ENCODE assay signal across 26 cellular contexts in the genomic region with DNA sequence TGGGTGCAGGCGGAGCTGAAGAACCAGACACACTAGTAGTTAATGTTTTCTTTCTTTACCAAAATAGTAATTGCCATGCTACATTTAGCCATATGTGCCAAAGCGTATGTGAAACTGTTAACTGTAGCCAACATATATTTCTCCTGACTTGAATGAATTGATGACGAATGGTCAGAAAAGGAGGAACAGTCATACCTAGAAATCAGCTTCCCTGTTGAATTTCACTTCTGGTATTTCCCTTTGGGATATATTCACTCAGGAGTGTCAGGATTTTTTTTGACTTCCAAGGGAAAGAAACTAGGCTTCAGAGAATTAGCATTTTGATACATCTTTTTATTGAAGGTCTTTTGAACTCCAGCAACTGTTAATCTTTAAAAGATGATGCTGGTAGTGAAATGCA.
"Had no signal": no experiment of that assay in that cellular context is flagged by ENCODE, and none has a peak within 500 bp of the region (broad histone marks: within the 10 kb centered on the region; RNA-seq: fewer than 3 reads in every experiment).

No MANE protein-coding gene starts in this region.

- H3K9me3 Mint-ChIP-seq: endodermal cell; naive B cell; stimulated activated naive CD8-positive, alpha-beta T cell treated with anti-CD3 and anti-CD28 coated beads, Interleukin-15, amount 100 ng/mL, for 72 hours; WTC11 had no signal

- ATAC-seq: left colon; pancreas; stimulated activated memory B cell treated with anti-CD40 and anti-IgM and Interleukin-4, amounts not matched to agents 10 μg/mL and 1 μg/mL and 100 μg/mL, for 72 hours; stimulated activated naive CD8-positive, alpha-beta T cell treated with anti-CD3 and anti-CD28 coated beads, Interleukin-15, amount 100 ng/mL, for 72 hours; WTC11 had no signal

- H3K27ac ChIP-seq: brain microvascular endothelial cell, epithelial cell of prostate, pancreas, psoas muscle had no signal

- H3K36me3 Mint-ChIP-seq: WTC11 had no signal

- H3K4me3 ChIP-seq: esophagus squamous epithelium, pancreas, psoas muscle, smooth muscle cell, transverse colon had no signal

- DNase-seq: activated CD8-positive, alpha-beta memory T cell treated with anti-CD3 and anti-CD28 coated beads for 24 hours; activated effector memory CD4-positive, alpha-beta T cell treated with anti-CD3 and anti-CD28 coated beads, Interleukin-2, amount 50 U/mL, for 16 hours; activated naive CD4-positive, alpha-beta T cell treated with anti-CD3 and anti-CD28 coated beads for 36 hours; activated naive CD8-positive, alpha-beta T cell treated with anti-CD3 and anti-CD28 coated beads for 36 hours; brain microvascular endothelial cell; caudate nucleus; endodermal cell; esophagus squamous epithelium; foreskin melanocyte; islet precursor cell; left colon; naive B cell; pancreas; psoas muscle; stimulated activated CD4-positive, alpha-beta T cell treated with anti-CD3 and anti-CD28 coated beads, Interleukin-1b, Interleukin-23, amount 100 ng/mL, for 48 hours; stimulated activated CD4-positive, alpha-beta T cell treated with anti-CD3 and anti-CD28 coated beads, Interleukin-4, amount 100 ng/mL, for 4 hours; stimulated activated CD8-positive, alpha-beta memory T cell treated with anti-CD3 and anti-CD28 coated beads, Interleukin-4, amount 100 ng/mL, for 48 hours; stimulated activated naive CD8-positive, alpha-beta T cell treated with anti-CD3 and anti-CD28 coated beads, Interleukin-15, amount 100 ng/mL, for 72 hours; substantia nigra; T-helper 2 cell; transverse colon had no signal

- H3K27ac Mint-ChIP-seq: activated naive CD4-positive, alpha-beta T cell treated with anti-CD3 and anti-CD28 coated beads for 36 hours; activated naive CD8-positive, alpha-beta T cell treated with anti-CD3 and anti-CD28 coated beads for 36 hours; endodermal cell; mesothelial cell of epicardium; stimulated activated memory B cell treated with anti-CD40 and anti-IgM and Interleukin-4, amounts not matched to agents 10 μg/mL and 1 μg/mL and 100 μg/mL, for 72 hours; stimulated activated naive CD8-positive, alpha-beta T cell treated with anti-CD3 and anti-CD28 coated beads, Interleukin-15, amount 100 ng/mL, for 72 hours had no signal

- H3K4me3 Mint-ChIP-seq: activated naive CD4-positive, alpha-beta T cell treated with anti-CD3 and anti-CD28 coated beads for 36 hours; activated naive CD8-positive, alpha-beta T cell treated with anti-CD3 and anti-CD28 coated beads for 36 hours; endodermal cell; mesothelial cell of epicardium; naive B cell; stimulated activated memory B cell treated with anti-CD40 and anti-IgM and Interleukin-4, amounts not matched to agents 10 μg/mL and 1 μg/mL and 100 μg/mL, for 72 hours; stimulated activated naive CD8-positive, alpha-beta T cell treated with anti-CD3 and anti-CD28 coated beads, Interleukin-15, amount 100 ng/mL, for 72 hours; WTC11 had no signal

- H3K27me3 Mint-ChIP-seq: activated naive CD8-positive, alpha-beta T cell treated with anti-CD3 and anti-CD28 coated beads for 36 hours; naive B cell; stimulated activated memory B cell treated with anti-CD40 and anti-IgM and Interleukin-4, amounts not matched to agents 10 μg/mL and 1 μg/mL and 100 μg/mL, for 72 hours; stimulated activated naive CD8-positive, alpha-beta T cell treated with anti-CD3 and anti-CD28 coated beads, Interleukin-15, amount 100 ng/mL, for 72 hours had no signal
